In the genomic region with DNA sequence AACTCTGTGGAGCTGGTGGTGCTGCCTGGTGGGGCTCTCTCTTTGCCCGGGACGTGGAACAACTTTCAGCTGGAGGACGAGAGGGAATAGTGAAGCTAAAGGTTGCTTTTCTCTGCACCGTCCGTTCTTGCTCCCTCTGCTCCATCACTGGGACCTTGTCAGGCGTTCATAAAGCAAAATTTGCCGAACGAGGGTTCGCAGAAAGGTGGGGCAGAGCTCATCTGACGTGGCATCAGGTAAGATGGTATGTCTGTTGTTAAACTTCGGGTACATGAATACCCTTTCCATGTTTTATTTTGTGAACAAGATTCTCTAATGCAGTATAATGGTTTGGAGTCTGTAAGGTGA, we compare ENCODE assay signal across 8 cellular contexts. TPM values are rescaled to one million over a fixed set of nuclear protein-coding genes. Genes with fewer than 3 reads are reported as not detected.
A peak's percentile ranks its signal among the peaks of the same experiment; 100 is the strongest.
DNase-seq lines count a peak whose midpoint lies in the region; ATAC-seq and TF ChIP-seq lines count a peak whose summit lies in the region.

No MANE protein-coding gene starts in this region.

- no peaks in the 10 kb centered on the region for H3K27me3 ChIP-seq in parathyroid adenoma (ENCODE audit: control insufficient read depth, insufficient read depth, low read length)

- no peak for ATAC-seq in HG03025 (IDR thresholded peaks at IDR 0.05; ENCODE audit: low FRiP score, unreplicated experiment)

- no peaks in the 10 kb centered on the region for H3K9me3 ChIP-seq in parathyroid adenoma (ENCODE audit: control insufficient read depth, low read length)

- no peaks in the 10 kb centered on the region for H3K4me1 ChIP-seq in parathyroid adenoma

- H3K9ac ChIP-seq in parathyroid adenoma: no peak overlapping the region

- no peaks in the 10 kb centered on the region for H3K36me3 ChIP-seq in parathyroid adenoma (ENCODE audit: control insufficient read depth, insufficient read depth, low read length)

- no peak for TF ChIP-seq CTCF in fibroblast of the aortic adventitia (IDR thresholded peaks at IDR 0.05; ENCODE audit: insufficient read depth, low read length)
- no peak for TF ChIP-seq CTCF in parathyroid adenoma (IDR thresholded peaks at IDR 0.05)

- H3K4me3 ChIP-seq in fibroblast of the aortic adventitia (ENCODE audit: low read depth, low read length): peak overlapping the region; percentile 91
- H3K4me3 ChIP-seq in parathyroid adenoma (ENCODE audit: low read depth, low read length): peak overlapping the region; percentile 82

- H3K79me2 ChIP-seq in parathyroid adenoma: peaks cover 8% of the 10 kb centered on the region

- peak overlapping the region; percentile 82 for H3K27ac ChIP-seq in parathyroid adenoma

- H2AFZ ChIP-seq in parathyroid adenoma: peak overlapping the region; percentile 97

- DNase-seq in NCI-H748 (lab: John Stamatoyannopoulos, UW; ENCODE audit: unreplicated experiment) (peak; percentile 47), NCI-H748 treated with DMSO at 0.1 percent for 48 hours (lab: John Stamatoyannopoulos, UW) (no peak), SW480 (ENCODE audit: low spot score) (peak; percentile 30), fibroblast of the aortic adventitia (ENCODE audit: low read depth) (no peak), mesenteric fat pad (ENCODE audit: low spot score) (no peak), HUDEP-2 (lab: John Stamatoyannopoulos, UW; ENCODE audit: unreplicated experiment in 76 of 76) (no peak)

- H3K4me2 ChIP-seq in parathyroid adenoma (ENCODE audit: low read length): peak overlapping the region; percentile 75

RNA-seq across cellular contexts. Expression of a gene that starts 0.4 kb away (rescaled TPM):
- 26.8 and 31.1 TPM in 2 replicates for total RNA-seq in fibroblast of the aortic adventitia (ENCODE audit: low replicate concordance)
- 15.9 TPM for total RNA-seq in mesenteric fat pad

RNA-seq across cellular contexts. Expression of a gene that starts 20.6 kb away (rescaled TPM):
- total RNA-seq in fibroblast of the aortic adventitia (ENCODE audit: low replicate concordance) (7.2 and 7.7 TPM in 2 replicates), mesenteric fat pad (8.0 TPM)

Comparison
In these comparisons a context has a peak if more than half of its experiments do, and no peak if none do; other contexts are left out.
1. DNase-seq: peak in NCI-H748 (single experiment) and SW480 (single experiment); none in NCI-H748 treated with DMSO at 0.1 percent for 48 hours (single experiment), fibroblast of the aortic adventitia (single experiment), mesenteric fat pad (single experiment) and HUDEP-2 (0 of 76).